In the genomic region with DNA sequence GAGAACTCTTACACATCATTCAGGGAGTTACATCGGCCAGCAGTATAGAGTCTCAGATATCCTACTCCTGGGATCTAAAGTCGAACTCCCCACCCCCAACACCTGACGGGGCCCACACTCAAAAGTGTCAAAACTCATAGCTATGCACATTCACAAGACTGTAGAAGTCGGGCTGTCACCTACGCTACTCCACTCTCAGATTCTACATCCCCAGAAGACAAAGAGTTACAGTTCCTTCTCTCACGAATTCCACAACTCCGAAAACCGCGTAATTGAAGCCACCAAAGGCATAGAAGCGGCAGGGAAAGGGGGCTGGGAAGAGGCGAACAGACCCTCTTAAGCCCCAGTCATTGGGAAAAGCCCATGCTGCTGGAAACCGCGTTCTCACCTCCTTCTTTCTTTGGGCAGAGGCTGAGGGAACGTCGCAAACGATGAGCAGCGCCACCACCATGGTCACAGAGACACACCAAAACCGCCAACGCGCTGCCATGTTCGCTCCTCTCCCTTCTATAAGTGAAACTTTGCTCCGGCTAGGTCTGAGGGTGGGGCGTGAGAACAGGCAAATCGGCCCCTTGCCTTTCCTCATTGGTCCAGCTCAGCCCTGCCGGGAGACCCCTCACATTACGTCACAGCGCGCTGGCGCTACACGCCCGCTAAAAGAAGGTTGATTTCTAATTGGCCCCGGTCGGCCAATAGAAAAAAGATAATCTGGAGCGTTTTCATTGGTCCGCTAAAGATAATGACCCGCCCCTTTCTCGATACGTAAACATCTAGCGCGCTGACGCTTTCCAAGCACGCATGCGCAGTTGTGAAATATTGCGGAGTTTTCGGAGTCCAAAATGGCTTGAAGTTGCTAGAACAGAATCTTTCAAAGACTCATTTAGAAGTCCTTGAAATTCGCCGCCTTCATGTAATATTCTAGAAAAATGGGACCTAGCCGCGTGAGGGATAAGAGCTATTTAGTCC, we compare ENCODE assay signal across 8 cellular contexts. TPM values are rescaled to one million over a fixed set of nuclear protein-coding genes. Genes with fewer than 3 reads are reported as not detected.
DNase-seq lines count a peak whose midpoint lies in the region; TF ChIP-seq lines count a peak whose summit lies in the region.

Gene MAGT1, minus strand, starts transcription at position 515 of the 966 bp plus-strand sequence. Its CDS starts 25 bp downstream, at position 490.

- DNase-seq in CMK (ENCODE audit: low read depth) (peak; percentile 82), GM20000 (ENCODE audit: low spot score) (peak; percentile 77), HT-29 (ENCODE audit: low spot score) (peak; percentile 98), NOMO-1 (lab: John Stamatoyannopoulos, UW; ENCODE audit: unreplicated experiment in 2 of 2) (peak; percentile 91 to 95), lung microvascular endothelial cell (ENCODE audit: low read depth in 2 of 2) (peak; percentile 97 to 98)
- DNase-seq in effector memory CD4-positive, alpha-beta T cell = peak; percentile 86 to 91 (median 88)
- DNase-seq in stimulated activated CD4-positive, alpha-beta T cell treated with anti-CD3 and anti-CD28 coated beads, TNF-alpha, amount 100 ng/mL, for 48 hours (ENCODE audit: low read depth in 3 of 3) = peak; percentile 72 to 87 (median 73)

- no peaks in the 10 kb centered on the region for H3K36me3 ChIP-seq in effector memory CD4-positive, alpha-beta T cell (ENCODE audit: control insufficient read depth, insufficient read depth, low read length)

- POLR2A ChIA-PET in activated CD8-positive, alpha-beta memory T cell treated with anti-CD3 and anti-CD28 coated beads for 36 hours (lab: Charles Lee) = interaction anchor here (0.6 kb wide), 1 partner anchor 129 kb away, joined by 3 read pairs; no protein-coding TSS in a partner anchor

- H3K4me1 ChIP-seq in effector memory CD4-positive, alpha-beta T cell (ENCODE audit: control insufficient read depth, insufficient read depth, low read length, poor library complexity, severe bottlenecking) = no peaks in the 10 kb centered on the region

- CTCF ChIA-PET in activated CD8-positive, alpha-beta memory T cell treated with anti-CD3 and anti-CD28 coated beads for 36 hours (lab: Charles Lee) = no interaction called here

- no peak for TF ChIP-seq CTCF in GM20000 (IDR thresholded peaks at IDR 0.05; ENCODE audit: extremely low read depth, missing control alignments)

- H3K9me3 ChIP-seq in effector memory CD4-positive, alpha-beta T cell (ENCODE audit: control insufficient read depth, low read length) = no peaks in the 10 kb centered on the region

- H3K4me3 ChIP-seq in effector memory CD4-positive, alpha-beta T cell (ENCODE audit: insufficient read depth, low read depth, low read length, poor library complexity, severe bottlenecking) = peak within 1 kb of the TSS; percentile 81

- peak within 1 kb of the TSS; percentile 94 for H3K27ac ChIP-seq in effector memory CD4-positive, alpha-beta T cell (ENCODE audit: insufficient read depth, low read length, poor library complexity, severe bottlenecking)

- H3K27me3 ChIP-seq in effector memory CD4-positive, alpha-beta T cell (replicated peaks; ENCODE audit: control insufficient read depth, insufficient read depth, low read length, poor library complexity, severe bottlenecking) = no peaks in the 10 kb centered on the region

RNA-seq across cellular contexts. Expression of gene MAGT1, which starts in this region (rescaled TPM):
- total RNA-seq in HT-29 (2014; rRNA removed; shearing (Covaris generic)) = 51.3 and 76.4 TPM in 2 replicates
- 10 to 100 TPM; 42.3 to 44.5 TPM for total RNA-seq in activated CD8-positive, alpha-beta memory T cell treated with anti-CD3 and anti-CD28 coated beads for 36 hours
- 238 and 253 TPM in 2 replicates for total RNA-seq in lung microvascular endothelial cell

Comparison
In these comparisons a context has a peak if more than half of its experiments do, and no peak if none do; other contexts are left out.
1. Peak in every context shown above with its lines: DNase-seq, H3K4me3 ChIP-seq and H3K27ac ChIP-seq.